ENCODE assay signal across 1 cellular context in genomic region chr15:61137139-61137792, GRCh38.
TF ChIP-seq lines count a peak whose summit lies in the region.

No MANE protein-coding gene starts in this region.

TF ChIP-seq in GM12878, 131 proteins besides CTCF, POLR2A, EP300 and RAD21 (continued from another document):
- TF ChIP-seq BCLAF1 (IDR thresholded peaks at IDR 0.05) (no peak), NFIC (IDR thresholded peaks at IDR 0.05; ENCODE audit: low read depth, low read length) (no peak), BRCA1 (IDR thresholded peaks at IDR 0.05; ENCODE audit: low read depth, low read length) (no peak), RBBP5 (conservative IDR thresholded peaks at IDR 0.05) (no peak), SMARCA5 (IDR thresholded peaks at IDR 0.05) (no peak)
